15 cellular contexts compared by ENCODE assay signal in the genomic region with DNA sequence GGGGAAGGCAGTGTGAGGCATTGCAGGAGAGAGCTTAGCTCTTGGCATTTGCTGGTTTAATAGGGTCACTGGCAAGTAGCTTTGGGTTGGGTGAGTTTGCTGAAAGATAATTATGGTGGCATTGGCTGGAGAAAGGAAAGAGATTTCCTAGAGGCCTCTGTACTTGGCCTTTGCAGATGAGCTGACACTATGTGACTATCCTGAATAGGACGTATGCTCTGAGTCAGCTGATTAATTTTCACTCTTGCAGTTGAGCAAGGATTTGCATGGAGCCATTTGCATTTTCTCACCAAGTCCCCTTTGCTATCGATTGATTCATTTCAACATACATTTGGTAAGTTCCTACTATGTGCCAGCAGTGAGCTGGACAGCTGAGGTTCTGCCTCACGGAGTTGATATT.
DNase-seq lines count a peak whose midpoint lies in the region; ATAC-seq and TF ChIP-seq lines count a peak whose summit lies in the region.
"Had no signal": no experiment of that assay in that cellular context is flagged by ENCODE, and none has a peak within 500 bp of the region (broad histone marks: within the 10 kb centered on the region; RNA-seq: fewer than 3 reads in every experiment).

No MANE protein-coding gene starts in this region.

- ATAC-seq in SK-N-SH treated with all-trans-retinoic acid at 6 μM for 48 hours (no peak), gastroesophageal sphincter (no peak), psoas muscle (peak in 3 of 4 donors; percentile 36 to 56 (median 56))

- H3K27me3 ChIP-seq in SK-N-SH (ENCODE audit: insufficient read depth) (no peaks in the 10 kb centered on the region), Karpas-422 (ENCODE audit: low read length) (no peaks in the 10 kb centered on the region), gastroesophageal sphincter (no peaks in the 10 kb centered on the region), psoas muscle (ENCODE audit: insufficient read depth in 3 of 3, low read length in 2 of 3) (no peaks in the 10 kb centered on the region)
- H3K27me3 ChIP-seq: BLaER1 treated with 17β-estradiol and CSF1 and Interleukin-3, amounts not matched to agents 10 nM and 100 nM had no signal

- H2AFZ ChIP-seq in SK-N-SH (ENCODE audit: low read depth) (no peak overlapping the region), Karpas-422 (ENCODE audit: low read length) (no peak overlapping the region), OCI-LY7 (ENCODE audit: low read length) (no peak overlapping the region)

- TF ChIP-seq EP300 in SK-N-SH (IDR thresholded peaks at IDR 0.05; ENCODE audit: borderline replicate concordance in 1 of 2, low read depth in 1 of 2, low read length in 1 of 2) (no peak), gastroesophageal sphincter (IDR thresholded peaks at IDR 0.05) (no peak)

- POLR2A ChIA-PET in SK-N-SH (lab: Yijun Ruan, JAX), result interaction anchor here (0.5 to 2.0 kb wide), 3 partner anchors 61 to 267 kb away, joined by 3 to 7 read pairs (median 3); no protein-coding TSS in a partner anchor
- POLR2A ChIA-PET in OCI-LY7 (lab: Charles Lee), result interaction anchor here (0.6 kb wide), 1 partner anchor 130 kb away, joined by 3 read pairs; no protein-coding TSS in a partner anchor

- H3K4me2 ChIP-seq in SK-N-SH, result peak overlapping the region; percentile 59; the same call in 1 of the 2 replicates
- H3K4me2 ChIP-seq in Karpas-422 (ENCODE audit: low read depth, low read length, poor library complexity, severe bottlenecking), result no peak overlapping the region
- no peak overlapping the region for H3K4me2 ChIP-seq in OCI-LY7 (ENCODE audit: low read length)

- H3K36me3 ChIP-seq in SK-N-SH (replicated peaks in 1 of 2; ENCODE audit: control insufficient read depth in 1 of 2, insufficient read depth in 2 of 2, low read length in 1 of 2), result no peaks in the 10 kb centered on the region
- no peaks in the 10 kb centered on the region for H3K36me3 ChIP-seq in Karpas-422 (ENCODE audit: insufficient read depth, low read length)
- no peaks in the 10 kb centered on the region for H3K36me3 ChIP-seq in gastroesophageal sphincter
- no peaks in the 10 kb centered on the region for H3K36me3 ChIP-seq in psoas muscle (ENCODE audit: insufficient read depth in 1 of 2, low read depth in 1 of 2)
- H3K36me3 ChIP-seq in OCI-LY7 (ENCODE audit: insufficient read depth, low read length), result no peaks in the 10 kb centered on the region

- CTCF ChIA-PET in SK-N-SH (lab: Yijun Ruan, JAX) (interaction anchor here (1.0 to 4.3 kb wide), 9 partner anchors 8 to 247 kb away, joined by 3 to 18 read pairs (median 4); no protein-coding TSS in a partner anchor), OCI-LY7 (lab: Charles Lee; ENCODE audit: unreplicated experiment) (no interaction called here)

- H3K27ac ChIP-seq in SK-N-SH (ENCODE audit: low read depth in 2 of 2, low read length in 1 of 2) (peak overlapping the region; percentile 66 to 94; a peak in 3 of 4 replicates), Karpas-422 (ENCODE audit: low read length) (no peak overlapping the region), gastroesophageal sphincter (peak overlapping the region; percentile 44 to 85 (median 80)), psoas muscle (peak overlapping the region; percentile 91), OCI-LY7 (ENCODE audit: low read depth, low read length, poor library complexity, severe bottlenecking) (no peak overlapping the region)

- TF ChIP-seq RAD21 in SK-N-SH (IDR thresholded peaks at IDR 0.05; ENCODE audit: low read length), result no peak

- H3K79me2 ChIP-seq in SK-N-SH (ENCODE audit: insufficient read depth) (no peaks in the 10 kb centered on the region), Karpas-422 (ENCODE audit: low read length) (no peaks in the 10 kb centered on the region), OCI-LY7 (ENCODE audit: insufficient read depth, low read depth, low read length) (no peaks in the 10 kb centered on the region)

- no peak for DNase-seq in SK-N-SH
- DNase-seq in Karpas-422, result peak; percentile 49
- DNase-seq in psoas muscle, result no peak
- no peak for DNase-seq in OCI-LY7 (ENCODE audit: low spot score)
- DNase-seq in NOMO-1 (lab: John Stamatoyannopoulos, UW; ENCODE audit: unreplicated experiment in 2 of 2), result no peak
- no peak for DNase-seq in NCI-H1436 (lab: John Stamatoyannopoulos, UW)
- DNase-seq: GDM1, KG1, NCI-H1436 treated with DMSO at 0.1 percent for 48 hours, NCI-H510A, NCI-H774, SHP77 had no signal

- H3F3A ChIP-seq in SK-N-SH (replicated peaks; ENCODE audit: insufficient read depth), result no peaks in the 10 kb centered on the region

- WGBS in SK-N-SH (ENCODE audit: low lambda C conversion rate), result 68% methylated on average over 3 of the region's 3 CpGs
- WGBS in gastroesophageal sphincter (ENCODE audit: low coverage in 1 of 2), 2 donors, result 65 to 78% methylated on average over 2 to 3 of the region's 3 CpGs
- WGBS in psoas muscle, 3 donors, result 25 to 49% (median 41%) methylated on average over 3 of the region's 3 CpGs

- H3K4me3 ChIP-seq in SK-N-SH (ENCODE audit: low read depth in 2 of 2, low read length in 1 of 2), result no peak overlapping the region
- H3K4me3 ChIP-seq in Karpas-422 (ENCODE audit: low read length), result no peak overlapping the region
- no peak overlapping the region for H3K4me3 ChIP-seq in gastroesophageal sphincter
- H3K4me3 ChIP-seq in psoas muscle, result no peak overlapping the region
- H3K4me3 ChIP-seq in OCI-LY7 (ENCODE audit: low read depth, low read length, poor library complexity, severe bottlenecking), result no peak overlapping the region
- H3K4me3 ChIP-seq: BLaER1 treated with 17β-estradiol and CSF1 and Interleukin-3, amounts not matched to agents 10 nM and 100 nM had no signal

- H3K9ac ChIP-seq in SK-N-SH (no peak overlapping the region), Karpas-422 (ENCODE audit: low read length) (no peak overlapping the region)
- H3K9ac ChIP-seq: BLaER1 treated with 17β-estradiol and CSF1 and Interleukin-3, amounts not matched to agents 10 nM and 100 nM had no signal

- H3K4me1 ChIP-seq in SK-N-SH (ENCODE audit: control insufficient read depth in 1 of 2, insufficient read depth in 2 of 2, low read depth in 1 of 2, low read length in 1 of 2), result peaks cover 7 to 83% of the 10 kb centered on the region in 2 experiments; a peak in 3 of 4 replicates
- H3K4me1 ChIP-seq in Karpas-422 (ENCODE audit: low read length), result peaks cover 24% of the 10 kb centered on the region
- peaks cover 4 to 91% (median 13%) of the 10 kb centered on the region in 3 donors for H3K4me1 ChIP-seq in gastroesophageal sphincter
- H3K4me1 ChIP-seq in psoas muscle, result peaks cover 79% of the 10 kb centered on the region
- H3K4me1 ChIP-seq in OCI-LY7 (ENCODE audit: insufficient read depth, low read length, poor library complexity, severe bottlenecking), result no peaks in the 10 kb centered on the region

- H4K20me1 ChIP-seq in SK-N-SH (ENCODE audit: insufficient read depth) (no peaks in the 10 kb centered on the region), Karpas-422 (ENCODE audit: insufficient read depth, low read depth, low read length) (no peaks in the 10 kb centered on the region), OCI-LY7 (ENCODE audit: insufficient read depth, low read length) (no peaks in the 10 kb centered on the region)

- no TSS peak for BruUV-seq in OCI-LY7 (replicated peaks; lab: Mats Ljungman, UMichigan)

- H3K9me2 ChIP-seq in SK-N-SH, result no peaks in the 10 kb centered on the region
- no peaks in the 10 kb centered on the region for H3K9me2 ChIP-seq in Karpas-422 (replicated peaks; ENCODE audit: insufficient read depth, low read length)
- no peaks in the 10 kb centered on the region for H3K9me2 ChIP-seq in OCI-LY7 (ENCODE audit: insufficient read depth, low read length)

- TF ChIP-seq CTCF in SK-N-SH (IDR thresholded peaks at IDR 0.05) (no peak), gastroesophageal sphincter (IDR thresholded peaks at IDR 0.05) (no peak), psoas muscle (IDR thresholded peaks at IDR 0.05) (no peak), OCI-LY7 (conservative IDR thresholded peaks at IDR 0.05; ENCODE audit: low read length) (no peak)

- TF ChIP-seq POLR2A in gastroesophageal sphincter (IDR thresholded peaks at IDR 0.05), result no peak

- H3K9me3 ChIP-seq in SK-N-SH, result no peaks in the 10 kb centered on the region
- H3K9me3 ChIP-seq in Karpas-422 (ENCODE audit: low read length), result no peaks in the 10 kb centered on the region
- H3K9me3 ChIP-seq in gastroesophageal sphincter, result no peaks in the 10 kb centered on the region
- no peaks in the 10 kb centered on the region for H3K9me3 ChIP-seq in psoas muscle
- no peaks in the 10 kb centered on the region for H3K9me3 ChIP-seq in OCI-LY7 (ENCODE audit: low read length)
- H3K9me3 ChIP-seq: BLaER1 treated with 17β-estradiol and CSF1 and Interleukin-3, amounts not matched to agents 10 nM and 100 nM had no signal

- intact Hi-C loops in psoas muscle (cut with DNase I) (loop anchor here (5.0 to 10.0 kb wide), 2 partner anchors 129 to 236 kb away; a partner anchor contains a TSS), OCI-LY7 (cut with micrococcal nuclease; ENCODE audit: unreplicated experiment) (no loop called here)

TF ChIP-seq in SK-N-SH, 30 proteins besides CTCF, POLR2A, EP300 and RAD21:
- TF ChIP-seq SIN3A (IDR thresholded peaks at IDR 0.05; ENCODE audit: borderline replicate concordance, low read depth, low read length), result no peak
- no peak for TF ChIP-seq RFX5 (IDR thresholded peaks at IDR 0.05; ENCODE audit: low read length)

TF ChIP-seq in SK-N-SH treated with all-trans-retinoic acid at 6 μM for 48 hours, 23 proteins besides CTCF, POLR2A, EP300 and RAD21:
- TF ChIP-seq ESRRG (CRISPR knock-in tag; IDR thresholded peaks at IDR 0.05) (no peak), TOX (CRISPR knock-in tag; IDR thresholded peaks at IDR 0.05; ENCODE audit: borderline replicate concordance) (no peak), TCF4 (CRISPR knock-in tag; IDR thresholded peaks at IDR 0.05; ENCODE audit: borderline replicate concordance) (no peak), GLIS3 (CRISPR knock-in tag; IDR thresholded peaks at IDR 0.05) (no peak), SNAI2 (CRISPR knock-in tag; IDR thresholded peaks at IDR 0.05) (no peak), ISL1 (CRISPR knock-in tag; IDR thresholded peaks at IDR 0.05) (no peak)
- TF ChIP-seq, protein P1, sequence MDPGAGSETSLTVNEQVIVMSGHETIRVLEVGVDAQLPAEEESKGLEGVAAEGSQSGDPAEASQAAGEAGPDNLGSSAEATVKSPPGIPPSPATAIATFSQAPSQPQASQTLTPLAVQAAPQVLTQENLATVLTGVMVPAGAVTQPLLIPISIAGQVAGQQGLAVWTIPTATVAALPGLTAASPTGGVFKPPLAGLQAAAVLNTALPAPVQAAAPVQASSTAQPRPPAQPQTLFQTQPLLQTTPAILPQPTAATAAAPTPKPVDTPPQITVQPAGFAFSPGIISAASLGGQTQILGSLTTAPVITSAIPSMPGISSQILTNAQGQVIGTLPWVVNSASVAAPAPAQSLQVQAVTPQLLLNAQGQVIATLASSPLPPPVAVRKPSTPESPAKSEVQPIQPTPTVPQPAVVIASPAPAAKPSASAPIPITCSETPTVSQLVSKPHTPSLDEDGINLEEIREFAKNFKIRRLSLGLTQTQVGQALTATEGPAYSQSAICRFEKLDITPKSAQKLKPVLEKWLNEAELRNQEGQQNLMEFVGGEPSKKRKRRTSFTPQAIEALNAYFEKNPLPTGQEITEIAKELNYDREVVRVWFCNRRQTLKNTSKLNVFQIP (CRISPR knock-in tag; IDR thresholded peaks at IDR 0.05; ENCODE audit: borderline replicate concordance, low read depth), result no peak

Comparison
In these comparisons a context has a peak if more than half of its experiments do, and no peak if none do; other contexts are left out.
1. H3K27ac ChIP-seq: peak in SK-N-SH (2 of 2), gastroesophageal sphincter (4 of 4) and psoas muscle (single experiment); none in Karpas-422 (single experiment) and OCI-LY7 (single experiment).
2. ATAC-seq: peak in psoas muscle (3 of 4); none in SK-N-SH treated with all-trans-retinoic acid at 6 μM for 48 hours (single experiment) and gastroesophageal sphincter (single experiment).